Comparison of ENCODE assay signal across 19 cellular contexts in genomic region chr20:50040432-50041237, GRCh38. TPM values are rescaled to one million over a fixed set of nuclear protein-coding genes. Genes with fewer than 3 reads are reported as not detected.
DNase-seq lines count a peak whose midpoint lies in the region; ATAC-seq and TF ChIP-seq lines count a peak whose summit lies in the region.
"Had no signal": no experiment of that assay in that cellular context is flagged by ENCODE, and none has a peak within 500 bp of the region (broad histone marks: within the 10 kb centered on the region; RNA-seq: fewer than 3 reads in every experiment).

No MANE protein-coding gene starts in this region.

- H3K9me2 ChIP-seq in DOHH2 (replicated peaks; ENCODE audit: control insufficient read depth, low read length): no peaks in the 10 kb centered on the region
- H3K9me2 ChIP-seq in MM.1S (replicated peaks; ENCODE audit: insufficient read depth, low read length): no peaks in the 10 kb centered on the region

- H3K9me3 ChIP-seq in DOHH2 (ENCODE audit: control insufficient read depth, insufficient read depth, low read length) (no peaks in the 10 kb centered on the region), MM.1S (replicated peaks; ENCODE audit: insufficient read depth, low read length) (no peaks in the 10 kb centered on the region), endodermal cell (ENCODE audit: control insufficient read depth, low read length) (no peaks in the 10 kb centered on the region), osteoblast (ENCODE audit: low read depth, low read length) (no peaks in the 10 kb centered on the region)
- H3K9me3 ChIP-seq: thyroid gland had no signal

- WGBS in endodermal cell (ENCODE audit: insufficient coverage in 1 of 2, insufficient read length in 1 of 2), 2 experiments: 73 to 86% methylated on average over 11 to 17 of the region's 17 CpGs

- H3K4me1 ChIP-seq in DOHH2 (ENCODE audit: control insufficient read depth, low read length) (peaks cover 12% of the 10 kb centered on the region), MM.1S (ENCODE audit: low read length) (no peaks in the 10 kb centered on the region), endodermal cell (ENCODE audit: control insufficient read depth, insufficient read depth, low read length) (peaks cover 11% of the 10 kb centered on the region), osteoblast (ENCODE audit: insufficient read depth, low read length) (no peaks in the 10 kb centered on the region)

- H2AFZ ChIP-seq in MM.1S (ENCODE audit: low read length) (peak overlapping the region; percentile 56; the same call in 1 of the 2 replicates), osteoblast (ENCODE audit: low read length) (no peak overlapping the region)
- H2AFZ ChIP-seq: PC-9 had no signal

- H3K9me3 Mint-ChIP-seq in endodermal cell: no peaks in the 10 kb centered on the region
- H3K9me3 Mint-ChIP-seq: activated CD4-positive, alpha-beta memory T cell treated with anti-CD3 and anti-CD28 coated beads, Interleukin-2, amount 10 ng/mL, durations not matched to agents 7 days and 5 days; natural killer cell treated with Interleukin-12 subunit alpha and Interleukin-12 subunit beta and Interleukin-15 and Interleukin-18, amount 100 ng/mL, for 72 hours had no signal

- ATAC-seq in GM21825 (IDR thresholded peaks at IDR 0.05; ENCODE audit: unreplicated experiment): no peak
- ATAC-seq: natural killer cell treated with Interleukin-12 subunit alpha and Interleukin-12 subunit beta and Interleukin-15 and Interleukin-18, amount 100 ng/mL, for 72 hours had no signal

- no peaks in the 10 kb centered on the region for H3K27me3 Mint-ChIP-seq in endodermal cell (ENCODE audit: insufficient read depth)
- H3K27me3 Mint-ChIP-seq: natural killer cell treated with Interleukin-12 subunit alpha and Interleukin-12 subunit beta and Interleukin-15 and Interleukin-18, amount 100 ng/mL, for 72 hours had no signal

- no peaks in the 10 kb centered on the region for H3F3A ChIP-seq in DOHH2 (ENCODE audit: control insufficient read depth, insufficient read depth)
- H3F3A ChIP-seq in MM.1S (ENCODE audit: insufficient read depth, low read length): no peaks in the 10 kb centered on the region

- no peak overlapping the region for H3K4me3 Mint-ChIP-seq in endodermal cell
- H3K4me3 Mint-ChIP-seq: activated CD4-positive, alpha-beta memory T cell treated with anti-CD3 and anti-CD28 coated beads, Interleukin-2, amount 10 ng/mL, durations not matched to agents 7 days and 5 days; natural killer cell treated with Interleukin-12 subunit alpha and Interleukin-12 subunit beta and Interleukin-15 and Interleukin-18, amount 100 ng/mL, for 72 hours had no signal

- H3K9ac ChIP-seq in MM.1S (ENCODE audit: low read length) (peak overlapping the region; percentile 51), endodermal cell (ENCODE audit: extremely low read depth, low read length, poor library complexity, severe bottlenecking) (no peak overlapping the region)

- H3K27ac Mint-ChIP-seq in endodermal cell: no peak overlapping the region
- H3K27ac Mint-ChIP-seq: activated CD4-positive, alpha-beta memory T cell treated with anti-CD3 and anti-CD28 coated beads, Interleukin-2, amount 10 ng/mL, durations not matched to agents 7 days and 5 days; natural killer cell treated with Interleukin-12 subunit alpha and Interleukin-12 subunit beta and Interleukin-15 and Interleukin-18, amount 100 ng/mL, for 72 hours had no signal

- H3K4me2 ChIP-seq in DOHH2 (ENCODE audit: low read length) (peak overlapping the region; percentile 56), MM.1S (ENCODE audit: low read depth, low read length) (peak overlapping the region; percentile 41; the same call in 1 of the 2 replicates), osteoblast (ENCODE audit: insufficient read depth, low read length) (no peak overlapping the region)
- H3K4me2 ChIP-seq: PC-9 had no signal

- H3K79me2 ChIP-seq in DOHH2 (ENCODE audit: control insufficient read depth, low read length) (no peaks in the 10 kb centered on the region), MM.1S (ENCODE audit: low read length) (no peaks in the 10 kb centered on the region), osteoblast (ENCODE audit: insufficient read depth, low read length) (no peaks in the 10 kb centered on the region)

- H3K4me3 ChIP-seq in DOHH2 (ENCODE audit: low read length) (no peak overlapping the region), MM.1S (ENCODE audit: low read length) (peak overlapping the region; percentile 25; the same call in 1 of the 2 replicates), endodermal cell (ENCODE audit: low read length) (no peak overlapping the region), osteoblast (ENCODE audit: insufficient read depth, low read length) (no peak overlapping the region)
- H3K4me3 ChIP-seq: PC-9, thyroid gland had no signal

- DNase-seq in MM.1S (no peak), endodermal cell (peak; percentile 52), osteoblast (ENCODE audit: insufficient read length, low spot score, missing footprints) (peak; percentile 69), dedifferentiated amniotic fluid mesenchymal stem cell (ENCODE audit: extremely low spot score) (no peak), NCI-H1092 (lab: John Stamatoyannopoulos, UW) (no peak), iPS-NIHi11 (ENCODE audit: low spot score) (no peak)
- DNase-seq: activated CD4-positive, alpha-beta memory T cell treated with anti-CD3 and anti-CD28 coated beads, Interleukin-2, amount 10 ng/mL, durations not matched to agents 7 days and 5 days; activated naive CD4-positive, alpha-beta T cell; aorta; kidney; mammary epithelial cell; NCI-H1436 treated with DMSO at 0.1 percent for 48 hours; NCI-H748 treated with DMSO at 0.1 percent for 48 hours; PC-9; SIG-M5; thyroid gland had no signal

- H3K27ac ChIP-seq in DOHH2 (ENCODE audit: low read depth, low read length) (no peak overlapping the region), MM.1S (ENCODE audit: low read length) (peak overlapping the region; percentile 74; the same call in 1 of the 2 replicates), endodermal cell (ENCODE audit: low read depth, low read length) (peak overlapping the region; percentile 66), osteoblast (ENCODE audit: low read depth, low read length) (no peak overlapping the region)
- H3K27ac ChIP-seq: PC-9, thyroid gland had no signal

- peaks cover 4% of the 10 kb centered on the region; the same call in 1 of the 2 replicates for H3K27me3 ChIP-seq in DOHH2 (ENCODE audit: control insufficient read depth, low read length)
- no peaks in the 10 kb centered on the region for H3K27me3 ChIP-seq in MM.1S (replicated peaks; ENCODE audit: insufficient read depth, low read length)
- H3K27me3 ChIP-seq in endodermal cell (ENCODE audit: control insufficient read depth, insufficient read depth, low read length, poor library complexity, severe bottlenecking): no peaks in the 10 kb centered on the region
- H3K27me3 ChIP-seq in osteoblast (ENCODE audit: insufficient read depth, low read length): no peaks in the 10 kb centered on the region
- H3K27me3 ChIP-seq: thyroid gland had no signal

- no peaks in the 10 kb centered on the region for H3K36me3 ChIP-seq in DOHH2 (ENCODE audit: control insufficient read depth, low read length)
- no peaks in the 10 kb centered on the region for H3K36me3 ChIP-seq in MM.1S (replicated peaks; ENCODE audit: insufficient read depth, low read length)
- no peaks in the 10 kb centered on the region for H3K36me3 ChIP-seq in endodermal cell (ENCODE audit: control insufficient read depth, insufficient read depth, low read length)
- H3K36me3 ChIP-seq in osteoblast (ENCODE audit: insufficient read depth, low read length): no peaks in the 10 kb centered on the region
- H3K36me3 ChIP-seq: thyroid gland had no signal

- TF ChIP-seq CTCF in DOHH2 (IDR thresholded peaks at IDR 0.05; ENCODE audit: low read depth, low read length, poor library complexity, severe bottlenecking): no peak
- TF ChIP-seq CTCF in MM.1S (IDR thresholded peaks at IDR 0.05; ENCODE audit: low read length): no peak
- no peak for TF ChIP-seq CTCF in endodermal cell (conservative IDR thresholded peaks at IDR 0.05)
- no peak for TF ChIP-seq CTCF in osteoblast (IDR thresholded peaks at IDR 0.05; ENCODE audit: extremely low read depth, low read depth, low read length)

- H3K4me1 Mint-ChIP-seq in endodermal cell: peaks cover 11% of the 10 kb centered on the region
- H3K4me1 Mint-ChIP-seq: activated CD4-positive, alpha-beta memory T cell treated with anti-CD3 and anti-CD28 coated beads, Interleukin-2, amount 10 ng/mL, durations not matched to agents 7 days and 5 days had no signal

- no peaks in the 10 kb centered on the region for H3K36me3 Mint-ChIP-seq in endodermal cell (ENCODE audit: low read depth)
- H3K36me3 Mint-ChIP-seq: natural killer cell treated with Interleukin-12 subunit alpha and Interleukin-12 subunit beta and Interleukin-15 and Interleukin-18, amount 100 ng/mL, for 72 hours had no signal

- no peaks in the 10 kb centered on the region for H4K20me1 ChIP-seq in DOHH2 (ENCODE audit: control insufficient read depth, insufficient read depth, low read depth, low read length)
- no peaks in the 10 kb centered on the region for H4K20me1 ChIP-seq in MM.1S (ENCODE audit: insufficient read depth, low read length)
- no peaks in the 10 kb centered on the region for H4K20me1 ChIP-seq in osteoblast (ENCODE audit: insufficient read depth, low read length)

RNA-seq across cellular contexts. Expression of gene SNAI1, which starts 57.9 kb away (rescaled TPM):
- total RNA-seq in endodermal cell: 10 to 100 TPM; 10.6 to 13.1 TPM
- polyA plus RNA-seq in endodermal cell (2013, experiment 1 of 2): 8.0 TPM
- polyA plus RNA-seq in endodermal cell (2013, experiment 2 of 2): 8.3 TPM
- 1.8 and 2.1 TPM in 2 replicates for total RNA-seq in osteoblast
- total RNA-seq: mammary epithelial cell had no signal

Comparison
In these comparisons a context has a peak if more than half of its experiments do, and no peak if none do; other contexts are left out.
1. H3K27ac ChIP-seq: peak in MM.1S (single experiment) and endodermal cell (single experiment); none in DOHH2 (single experiment) and osteoblast (single experiment).
2. DNase-seq: peak in endodermal cell (single experiment) and osteoblast (single experiment); none in MM.1S (single experiment), dedifferentiated amniotic fluid mesenchymal stem cell (single experiment), NCI-H1092 (single experiment) and iPS-NIHi11 (single experiment).